Comparison of ENCODE assay signal across 9 cellular contexts in the genomic region with DNA sequence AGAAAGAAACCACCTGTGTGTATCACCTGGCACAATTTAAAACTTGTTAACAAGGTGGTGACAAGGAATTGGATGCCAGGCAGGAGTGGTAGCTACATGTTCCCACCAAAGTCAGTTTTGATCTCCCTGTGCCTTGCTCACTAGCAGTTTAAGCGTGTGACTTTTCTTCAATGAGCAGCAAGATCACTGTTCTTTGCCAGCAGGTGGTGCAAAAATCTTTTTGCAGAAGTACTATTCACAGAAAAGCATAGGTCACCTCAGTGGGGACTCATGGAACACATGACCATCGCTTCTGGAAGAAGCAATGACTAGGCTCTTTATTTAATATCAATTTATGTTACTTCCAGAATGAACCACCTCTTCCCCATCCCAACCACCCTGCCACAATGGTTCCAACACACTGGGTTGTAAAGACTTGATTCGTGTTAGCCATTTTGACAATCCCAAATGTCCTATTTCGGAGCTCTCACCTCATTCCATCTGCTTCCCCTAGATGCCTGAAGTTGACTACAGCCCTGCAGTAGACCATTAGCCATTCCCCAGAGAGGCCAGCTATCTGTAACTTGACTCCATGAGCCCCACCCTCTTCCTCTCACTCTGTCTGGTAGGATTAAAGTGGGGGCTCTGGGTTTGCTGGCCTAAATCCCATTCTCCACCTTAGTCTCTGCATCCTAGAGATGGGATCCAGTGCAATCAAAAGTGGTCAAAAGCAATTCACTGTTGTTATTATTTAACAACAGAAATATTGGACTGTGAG. TPM values are rescaled to one million over a fixed set of nuclear protein-coding genes. Genes with fewer than 3 reads are reported as not detected.
A peak's percentile ranks its signal among the peaks of the same experiment; 100 is the strongest.
DNase-seq lines count a peak whose midpoint lies in the region; ATAC-seq and TF ChIP-seq lines count a peak whose summit lies in the region.
"Had no signal": no experiment of that assay in that cellular context is flagged by ENCODE, and none has a peak within 500 bp of the region (broad histone marks: within the 10 kb centered on the region; RNA-seq: fewer than 3 reads in every experiment).

No MANE protein-coding gene starts in this region.

- no peaks in the 10 kb centered on the region for H3K27me3 ChIP-seq in smooth muscle cell (ENCODE audit: low read depth)

- no peaks in the 10 kb centered on the region for H4K20me1 ChIP-seq in smooth muscle cell (ENCODE audit: low read depth)

- H3K4me2 ChIP-seq in smooth muscle cell: peak overlapping the region; percentile 27

- 86% methylated on average over 4 of the region's 4 CpGs for WGBS in smooth muscle cell (ENCODE audit: low lambda C conversion rate)

- ATAC-seq in HG03460 (IDR thresholded peaks at IDR 0.05; ENCODE audit: unreplicated experiment) (no peak), GM21723 (IDR thresholded peaks at IDR 0.05; ENCODE audit: unreplicated experiment) (no peak), GM19452 (IDR thresholded peaks at IDR 0.05; ENCODE audit: unreplicated experiment) (no peak)

- no peaks in the 10 kb centered on the region for H3K79me2 ChIP-seq in smooth muscle cell (ENCODE audit: low read depth)

- TF ChIP-seq CTCF in fibroblast of pulmonary artery (IDR thresholded peaks at IDR 0.05; ENCODE audit: low read length, missing control alignments) (peak; percentile 33), smooth muscle cell (IDR thresholded peaks at IDR 0.05; ENCODE audit: borderline replicate concordance, insufficient read depth, poor library complexity, severe bottlenecking) (peak; percentile 23)

- H3K36me3 ChIP-seq in smooth muscle cell (ENCODE audit: low read depth): no peaks in the 10 kb centered on the region

- peak overlapping the region; percentile 79 for H3K27ac ChIP-seq in smooth muscle cell (ENCODE audit: low read depth)

- no peaks in the 10 kb centered on the region for H3K9me3 ChIP-seq in smooth muscle cell (replicated peaks; ENCODE audit: low read depth)

- H3K4me1 ChIP-seq in smooth muscle cell (ENCODE audit: low read depth): peaks cover 23% of the 10 kb centered on the region

- peak; percentile 58 for DNase-seq in SIG-M5 treated with dmso at 0.1 percent for 504 hours (lab: John Stamatoyannopoulos, UW; ENCODE audit: unreplicated experiment)
- no peak for DNase-seq in SIG-M5 (lab: John Stamatoyannopoulos, UW)
- DNase-seq in NCI-H82 treated with DMSO at 0.1 percent for 48 hours (lab: John Stamatoyannopoulos, UW; ENCODE audit: unreplicated experiment): peak; percentile 96
- peak; percentile 59 for DNase-seq in fibroblast of pulmonary artery (ENCODE audit: low read depth)
- DNase-seq in smooth muscle cell (lab: John Stamatoyannopoulos, UW; ENCODE audit: unreplicated experiment): no peak
- DNase-seq: DND-41 had no signal

- peaks cover 8% of the 10 kb centered on the region for H3F3A ChIP-seq in smooth muscle cell (ENCODE audit: low read depth)

- peak overlapping the region; percentile 25 for H3K9ac ChIP-seq in smooth muscle cell (ENCODE audit: low read depth)

- H2AFZ ChIP-seq in smooth muscle cell (ENCODE audit: low read depth): no peak overlapping the region

- H3K4me3 ChIP-seq in fibroblast of pulmonary artery (replicated peaks; ENCODE audit: low read depth, low read length) (no peak overlapping the region), smooth muscle cell (no peak overlapping the region)

RNA-seq across cellular contexts. Expression of a gene that starts 59.1 kb away (rescaled TPM):
- total RNA-seq in smooth muscle cell: 34.3 and 38.8 TPM in 2 replicates
- 15.5 and 24.5 TPM in 2 replicates for polyA plus RNA-seq in smooth muscle cell

Comparison
In these comparisons a context has a peak if more than half of its experiments do, and no peak if none do; other contexts are left out.
1. DNase-seq: peak in SIG-M5 treated with dmso at 0.1 percent for 504 hours (single experiment), NCI-H82 treated with DMSO at 0.1 percent for 48 hours (single experiment) and fibroblast of pulmonary artery (single experiment); none in SIG-M5 (single experiment) and smooth muscle cell (single experiment).